In the genomic region with DNA sequence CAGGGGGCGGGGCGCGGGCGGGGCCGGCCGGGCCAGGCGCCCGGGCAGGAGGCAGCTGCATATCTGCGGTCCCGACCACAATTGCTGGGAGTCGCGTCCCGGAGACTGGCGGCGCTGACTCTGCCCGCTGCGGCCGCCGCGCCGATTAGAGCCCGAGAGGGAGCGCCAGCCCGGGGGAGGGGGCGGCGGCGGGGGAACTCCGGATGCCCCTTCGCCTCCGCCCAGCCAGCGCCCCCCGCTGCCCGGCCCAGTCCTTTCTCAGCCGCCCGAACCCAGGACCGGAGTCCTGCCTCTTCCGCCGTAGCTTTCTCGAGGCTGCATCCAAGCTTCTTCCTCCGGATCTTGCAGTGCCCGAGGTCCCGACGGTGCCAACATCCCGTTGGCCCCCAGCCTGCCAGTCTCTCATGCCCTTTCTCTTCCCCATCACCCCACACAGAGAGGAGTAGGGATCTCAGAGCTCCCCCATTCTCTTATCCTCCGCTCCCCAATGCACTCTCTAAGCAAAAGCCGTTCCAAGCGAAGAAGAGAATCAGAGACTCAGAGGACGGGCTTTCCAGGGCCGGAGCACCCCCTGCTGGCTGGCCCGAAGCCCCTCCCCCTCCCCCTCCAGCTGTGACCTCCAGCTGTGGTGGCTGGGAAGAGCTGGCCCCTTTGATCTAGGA, we compare ENCODE assay signal across 8 cellular contexts. TPM values are rescaled to one million over a fixed set of nuclear protein-coding genes. Genes with fewer than 3 reads are reported as not detected.
DNase-seq lines count a peak whose midpoint lies in the region; ATAC-seq and TF ChIP-seq lines count a peak whose summit lies in the region.

No MANE protein-coding gene starts in this region.

- H3K4me3 ChIP-seq in right lobe of liver: peak overlapping the region; percentile 50 to 55 (median 54)

- peaks cover 26% of the 10 kb centered on the region for H3K4me1 Mint-ChIP-seq in HFFc6 (ENCODE audit: low read depth)

- H3K36me3 Mint-ChIP-seq in HFFc6 (ENCODE audit: low read depth): no peaks in the 10 kb centered on the region

- peaks cover 11% of the 10 kb centered on the region for H3K27me3 Mint-ChIP-seq in HFFc6 (ENCODE audit: insufficient read depth)

- no peaks in the 10 kb centered on the region for H3K9me3 ChIP-seq in right lobe of liver

- peak overlapping the region; percentile 31 to 69 (median 43) for H3K27ac ChIP-seq in right lobe of liver

- peak overlapping the region; percentile 87 for H3K27ac Mint-ChIP-seq in HFFc6

- peak; percentile 71 for TF ChIP-seq CTCF in HFFc6 (IDR thresholded peaks at IDR 0.05)
- TF ChIP-seq CTCF in right lobe of liver (IDR thresholded peaks at IDR 0.05): peak; percentile 59 to 74 (median 71)

- H3K36me3 ChIP-seq in right lobe of liver: no peaks in the 10 kb centered on the region

- H3K27me3 ChIP-seq in right lobe of liver: no peaks in the 10 kb centered on the region

- H3K4me1 ChIP-seq in right lobe of liver: no peaks in the 10 kb centered on the region

- TF ChIP-seq POLR2A in right lobe of liver (IDR thresholded peaks at IDR 0.05): peak; percentile 33

- ATAC-seq in right lobe of liver: peak; percentile 90 to 95 (median 92)
- ATAC-seq in HG02840 (IDR thresholded peaks at IDR 0.05; ENCODE audit: low FRiP score, unreplicated experiment): no peak

- peak overlapping the region; percentile 96 for H3K4me3 Mint-ChIP-seq in HFFc6

- no peaks in the 10 kb centered on the region for H3K9me3 Mint-ChIP-seq in HFFc6

- DNase-seq in DMS53 treated with DMSO at 0.1 percent for 48 hours (lab: John Stamatoyannopoulos, UW; ENCODE audit: unreplicated experiment) (peak; percentile 37), HFFc6 (peak; percentile 37), NCI-H460 (ENCODE audit: extremely low read depth, low read depth) (peak; percentile 65), dermis microvascular lymphatic vessel endothelial cell (ENCODE audit: low read depth in 2 of 2) (peak; percentile 51 to 76), right lobe of liver (peak; percentile 69 to 73 (median 70))
- peak; percentile 43 to 55 for DNase-seq in activated CD4-positive, alpha-beta T cell treated with anti-CD3 and anti-CD28 coated beads, Interleukin-2, amount 50 U/mL, for 24 hours (ENCODE audit: low read depth in 1 of 2, low spot score in 1 of 2)
- peak; percentile 64 to 67 for DNase-seq in stimulated activated CD4-positive, alpha-beta T cell treated with anti-CD3 and anti-CD28 coated beads, Interleukin-4, amount 100 ng/mL, for 4 hours

- WGBS in right lobe of liver (ENCODE audit: insufficient coverage, low coverage, low lambda C conversion rate, missing lambda C conversion rate): under 1% methylated on average over 14 of the region's 50 CpGs

- intact Hi-C loops in right lobe of liver (cut with DNase I): loop anchor here in 1 of 2 donors (5.0 kb wide), 1 partner anchor 82 kb away; no protein-coding TSS in a partner anchor

RNA-seq across cellular contexts. Expression of gene SP7, which starts 8.8 kb away (rescaled TPM):
- not detected for total RNA-seq in HFFc6 (2021; fragmentation: NEBNext Ultra II Directional; extraction: Animal tissue kit (Norgen Biotek cat#: 25700))
- not detected in 2 replicates for total RNA-seq in NCI-H460 (2014; rRNA removed; shearing (Covaris generic))
- polyA plus RNA-seq in NCI-H460 (2014; cell fraction: nucleus; rRNA removed): not detected in 2 replicates
- not detected in 2 replicates for total RNA-seq in dermis microvascular lymphatic vessel endothelial cell
- total RNA-seq in right lobe of liver: not detected

RNA-seq across cellular contexts. Expression of gene AAAS, which starts 23.5 kb away (rescaled TPM):
- total RNA-seq in HFFc6 (2021; fragmentation: NEBNext Ultra II Directional; extraction: Animal tissue kit (Norgen Biotek cat#: 25700)): 10 to 100 TPM; 44.0 to 63.5 (median 54.0) TPM
- total RNA-seq in NCI-H460 (2014; rRNA removed; shearing (Covaris generic)): 92.3 and 98.9 TPM in 2 replicates
- polyA plus RNA-seq in NCI-H460 (2014; cell fraction: nucleus; rRNA removed): 197 and 198 TPM in 2 replicates
- total RNA-seq in dermis microvascular lymphatic vessel endothelial cell (31.8 and 31.9 TPM in 2 replicates), right lobe of liver (10 to 100 TPM; 22.0 to 29.1 (median 26.7) TPM)

RNA-seq across cellular contexts. Expression of gene SP1, which starts 35.0 kb away (rescaled TPM):
- 10 to 100 TPM; 38.2 to 51.8 (median 43.5) TPM for total RNA-seq in HFFc6 (2021; fragmentation: NEBNext Ultra II Directional; extraction: Animal tissue kit (Norgen Biotek cat#: 25700))
- total RNA-seq in NCI-H460 (2014; rRNA removed; shearing (Covaris generic)): 49.4 and 51.7 TPM in 2 replicates
- polyA plus RNA-seq in NCI-H460 (2014; cell fraction: nucleus; rRNA removed): 30.4 and 46.5 TPM in 2 replicates
- total RNA-seq in dermis microvascular lymphatic vessel endothelial cell (24.4 and 32.0 TPM in 2 replicates), right lobe of liver (10 to 100 TPM; 20.3 to 29.2 (median 23.9) TPM)

RNA-seq across cellular contexts. Expression of gene MYG1, which starts 45.5 kb away (rescaled TPM):
- 10 to 100 TPM; 59.8 to 76.0 (median 68.3) TPM for total RNA-seq in HFFc6 (2021; fragmentation: NEBNext Ultra II Directional; extraction: Animal tissue kit (Norgen Biotek cat#: 25700))
- 112 and 124 TPM in 2 replicates for total RNA-seq in NCI-H460 (2014; rRNA removed; shearing (Covaris generic))
- 60.8 and 68.9 TPM in 2 replicates for polyA plus RNA-seq in NCI-H460 (2014; cell fraction: nucleus; rRNA removed)
- 29.5 and 36.0 TPM in 2 replicates for total RNA-seq in dermis microvascular lymphatic vessel endothelial cell
- 10 to 100 TPM; 17.6 to 27.1 (median 20.8) TPM for total RNA-seq in right lobe of liver

RNA-seq across cellular contexts. Expression of gene PFDN5, which starts 49.6 kb away (rescaled TPM):
- total RNA-seq in HFFc6 (2021; fragmentation: NEBNext Ultra II Directional; extraction: Animal tissue kit (Norgen Biotek cat#: 25700)): 100 to 1,000 TPM; 502 to 568 (median 534) TPM
- 346 and 357 TPM in 2 replicates for total RNA-seq in NCI-H460 (2014; rRNA removed; shearing (Covaris generic))
- polyA plus RNA-seq in NCI-H460 (2014; cell fraction: nucleus; rRNA removed): 442 and 507 TPM in 2 replicates
- total RNA-seq in dermis microvascular lymphatic vessel endothelial cell (350 and 426 TPM in 2 replicates), right lobe of liver (100 to 1,000 TPM; 122 to 170 (median 146) TPM)
